Comparison of ENCODE assay signal across 9 cellular contexts in the genomic region with DNA sequence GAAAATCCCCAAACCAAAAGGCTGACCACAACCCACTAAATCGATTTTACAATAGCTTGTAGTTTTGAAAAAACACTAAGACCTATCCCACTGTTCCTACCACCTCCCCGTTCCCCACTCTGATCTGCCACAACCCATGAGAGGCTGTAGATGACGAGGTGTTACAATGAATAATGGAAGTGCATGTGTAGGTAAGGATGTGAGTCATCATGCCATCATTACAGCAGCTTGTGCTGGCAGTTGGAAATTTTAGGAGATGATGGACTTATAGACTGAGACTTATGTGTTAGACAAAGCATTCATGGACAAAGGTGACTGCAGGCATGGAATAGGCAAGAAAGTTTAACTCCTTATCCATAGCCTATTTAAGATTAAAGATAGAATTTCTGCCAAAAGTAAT.
DNase-seq lines count a peak whose midpoint lies in the region; ATAC-seq and TF ChIP-seq lines count a peak whose summit lies in the region.
"Had no signal": no experiment of that assay in that cellular context is flagged by ENCODE, and none has a peak within 500 bp of the region (broad histone marks: within the 10 kb centered on the region; RNA-seq: fewer than 3 reads in every experiment).

No MANE protein-coding gene starts in this region.

- TF ChIP-seq POLR2A in Peyer's patch (IDR thresholded peaks at IDR 0.05) = no peak

- H3K27me3 ChIP-seq in OCI-LY3 (ENCODE audit: low read depth, low read length) = no peaks in the 10 kb centered on the region
- no peaks in the 10 kb centered on the region for H3K27me3 ChIP-seq in CD8-positive, alpha-beta T cell (ENCODE audit: insufficient read depth, low read length)
- H3K27me3 ChIP-seq in Peyer's patch = no peaks in the 10 kb centered on the region
- H3K27me3 ChIP-seq: cardiac muscle cell had no signal

- H3K4me1 Mint-ChIP-seq in CD8-positive, alpha-beta T cell (ENCODE audit: low read depth) = peaks cover 4% of the 10 kb centered on the region

- CTCF ChIA-PET in CD8-positive, alpha-beta T cell (lab: Charles Lee) = no interaction called here

- H4K20me1 ChIP-seq in OCI-LY3 (ENCODE audit: insufficient read depth, low read length) = peaks cover 7% of the 10 kb centered on the region; the same call in 1 of the 2 replicates

- H3K4me2 ChIP-seq in OCI-LY3 (ENCODE audit: low read length) = peak overlapping the region; percentile 84

- H3K27me3 Mint-ChIP-seq in CD8-positive, alpha-beta T cell (ENCODE audit: low read depth) = no peaks in the 10 kb centered on the region

- ATAC-seq in GM21723 (IDR thresholded peaks at IDR 0.05; ENCODE audit: unreplicated experiment) = peak; percentile 34
- no peak for ATAC-seq in CD8-positive, alpha-beta T cell

- peak overlapping the region; percentile 23; the same call in 1 of the 2 replicates for H3K27ac ChIP-seq in OCI-LY3 (ENCODE audit: low read length)
- no peak overlapping the region for H3K27ac ChIP-seq in CD8-positive, alpha-beta T cell (ENCODE audit: low read depth, low read length)
- H3K27ac ChIP-seq in Peyer's patch = no peak overlapping the region
- H3K27ac ChIP-seq: cardiac muscle cell had no signal

- peaks cover 16% of the 10 kb centered on the region for H3K36me3 Mint-ChIP-seq in CD8-positive, alpha-beta T cell

- H2AFZ ChIP-seq in OCI-LY3 (ENCODE audit: low read depth, low read length) = no peak overlapping the region

- intact Hi-C loops in CD8-positive, alpha-beta T cell (cut with DNase I, micrococcal nuclease) = no loop called here

- DNase-seq in GM12865 (ENCODE audit: low read depth) (peak; percentile 46), foreskin fibroblast (peak; percentile 32 to 62), NCI-H1436 treated with DMSO at 0.1 percent for 48 hours (lab: John Stamatoyannopoulos, UW) (no peak), Peyer's patch (no peak)
- DNase-seq in stimulated activated naive CD4-positive, alpha-beta T cell treated with Interleukin-2 at 50 U/mL for 16 hours (lab: John Stamatoyannopoulos, UW) = no peak
- DNase-seq in CD8-positive, alpha-beta T cell = no peak

- POLR2A ChIA-PET in CD8-positive, alpha-beta T cell (lab: Charles Lee) = interaction anchor here (1.4 kb wide), 1 partner anchor 16 kb away, joined by 4 read pairs; no protein-coding TSS in a partner anchor

- no peaks in the 10 kb centered on the region for H3K9me3 ChIP-seq in OCI-LY3 (ENCODE audit: insufficient read depth, low read length)
- H3K9me3 ChIP-seq in CD8-positive, alpha-beta T cell (ENCODE audit: low read length) = no peaks in the 10 kb centered on the region
- H3K9me3 ChIP-seq in Peyer's patch = no peaks in the 10 kb centered on the region

- H3K9ac ChIP-seq in OCI-LY3 (ENCODE audit: low read length) = no peak overlapping the region

- H3K4me1 ChIP-seq in OCI-LY3 (ENCODE audit: low read length) = peaks cover 62% of the 10 kb centered on the region
- H3K4me1 ChIP-seq in CD8-positive, alpha-beta T cell (ENCODE audit: insufficient read depth, low read length) = no peaks in the 10 kb centered on the region
- H3K4me1 ChIP-seq in Peyer's patch = peaks cover 0 to 5% (median 0%) of the 10 kb centered on the region in 4 donors

- no peaks in the 10 kb centered on the region for H3K9me3 Mint-ChIP-seq in CD8-positive, alpha-beta T cell

- H3K4me3 Mint-ChIP-seq in CD8-positive, alpha-beta T cell = no peak overlapping the region

- H3K4me3 ChIP-seq in GM12865 (ENCODE audit: low read depth, low read length) (no peak overlapping the region), OCI-LY3 (ENCODE audit: low read length) (peak overlapping the region; percentile 57), foreskin fibroblast (ENCODE audit: low read depth in 1 of 2, low read length in 2 of 2) (no peak overlapping the region), Peyer's patch (no peak overlapping the region)
- no peak overlapping the region for H3K4me3 ChIP-seq in CD8-positive, alpha-beta T cell (ENCODE audit: low read depth, low read length)
- H3K4me3 ChIP-seq: cardiac muscle cell had no signal

- H3K27ac Mint-ChIP-seq in CD8-positive, alpha-beta T cell = no peak overlapping the region

- TF ChIP-seq CTCF in GM12865 (IDR thresholded peaks at IDR 0.05; ENCODE audit: insufficient read depth, low read depth, low read length, missing control alignments) (no peak), OCI-LY3 (IDR thresholded peaks at IDR 0.05; ENCODE audit: low read depth, low read length) (no peak), foreskin fibroblast (IDR thresholded peaks at IDR 0.05; ENCODE audit: low read depth, low read length) (no peak), Peyer's patch (IDR thresholded peaks at IDR 0.05) (no peak)
- TF ChIP-seq CTCF in CD8-positive, alpha-beta T cell (IDR thresholded peaks at IDR 0.05) = no peak

- H3K79me2 ChIP-seq in OCI-LY3 (ENCODE audit: low read length) = no peaks in the 10 kb centered on the region

- no peaks in the 10 kb centered on the region for H3K36me3 ChIP-seq in OCI-LY3 (replicated peaks; ENCODE audit: low read depth, low read length)
- no peaks in the 10 kb centered on the region for H3K36me3 ChIP-seq in CD8-positive, alpha-beta T cell (ENCODE audit: insufficient read depth, low read length)
- no peaks in the 10 kb centered on the region for H3K36me3 ChIP-seq in Peyer's patch
- H3K36me3 ChIP-seq: cardiac muscle cell had no signal

Comparison
In these comparisons a context has a peak if more than half of its experiments do, and no peak if none do; other contexts are left out.
1. DNase-seq: peak in GM12865 (single experiment) and foreskin fibroblast (2 of 2); none in NCI-H1436 treated with DMSO at 0.1 percent for 48 hours (single experiment), stimulated activated naive CD4-positive, alpha-beta T cell treated with Interleukin-2 at 50 U/mL for 16 hours (single experiment), CD8-positive, alpha-beta T cell (0 of 7) and Peyer's patch (0 of 3).